Comparison of ENCODE assay signal across 8 cellular contexts in the genomic region with DNA sequence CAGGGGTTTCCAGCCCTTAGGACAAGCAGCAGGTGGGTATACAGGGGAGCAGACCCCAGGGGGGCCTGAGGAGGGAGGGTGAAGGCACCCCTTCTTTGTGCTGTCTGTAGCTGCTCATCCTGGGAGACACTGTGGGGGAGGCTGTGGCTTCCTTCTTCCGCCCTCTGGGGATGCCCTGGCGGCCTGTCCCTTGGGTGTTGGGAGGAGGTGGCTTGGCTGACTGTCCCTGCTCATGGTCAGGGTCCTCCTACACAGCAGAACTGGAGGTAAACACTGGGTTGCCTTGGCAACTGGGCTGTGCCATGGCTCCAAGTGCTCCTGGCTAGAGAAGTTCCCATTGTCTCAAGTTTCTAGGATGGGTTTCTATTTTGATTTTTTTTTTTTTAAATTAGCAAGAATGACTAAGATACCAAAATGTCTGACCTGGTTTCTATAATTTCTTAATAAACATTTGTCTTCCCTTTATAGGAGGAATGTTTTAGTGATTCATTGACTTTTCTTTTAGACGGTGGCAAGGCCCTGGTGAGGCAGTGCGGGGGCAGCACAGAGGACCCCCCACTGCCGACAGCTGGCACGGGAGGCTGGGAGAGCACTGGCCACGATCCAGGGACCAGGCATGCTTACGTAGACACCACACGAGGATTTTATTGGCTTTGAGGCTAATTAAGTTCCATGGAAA. TPM values are rescaled to one million over a fixed set of nuclear protein-coding genes. Genes with fewer than 3 reads are reported as not detected.
DNase-seq lines count a peak whose midpoint lies in the region; ATAC-seq and TF ChIP-seq lines count a peak whose summit lies in the region.

No MANE protein-coding gene starts in this region.

- peak overlapping the region; percentile 48 for H3K27ac Mint-ChIP-seq in endothelial cell (ENCODE audit: unreplicated experiment)
- H3K27ac Mint-ChIP-seq in natural killer cell: peak overlapping the region; percentile 88 to 96

- peaks cover 35% of the 10 kb centered on the region for H3K4me1 Mint-ChIP-seq in endothelial cell (ENCODE audit: unreplicated experiment)
- peaks cover 90 to 100% of the 10 kb centered on the region in 2 donors for H3K4me1 Mint-ChIP-seq in natural killer cell

- peak; percentile 36 for ATAC-seq in GM19043 (IDR thresholded peaks at IDR 0.05; ENCODE audit: low read depth, unreplicated experiment)
- peak; percentile 51 for ATAC-seq in HG03460 (IDR thresholded peaks at IDR 0.05; ENCODE audit: unreplicated experiment)
- peak; percentile 32 to 48 (median 41) for ATAC-seq in natural killer cell

- peaks cover 6% of the 10 kb centered on the region for H3K27me3 Mint-ChIP-seq in endothelial cell (ENCODE audit: unreplicated experiment)
- no peaks in the 10 kb centered on the region for H3K27me3 Mint-ChIP-seq in natural killer cell (ENCODE audit: low read depth in 2 of 2)

- no peaks in the 10 kb centered on the region for H3K9me3 Mint-ChIP-seq in endothelial cell (ENCODE audit: unreplicated experiment)
- no peaks in the 10 kb centered on the region for H3K9me3 Mint-ChIP-seq in natural killer cell

- peak overlapping the region; percentile 97 for H3K27ac ChIP-seq in C4-2B

- peak; percentile 38 for DNase-seq in T-helper 22 cell (ENCODE audit: low read depth)
- no peak for DNase-seq in endothelial cell (ENCODE audit: low spot score)
- no peak for DNase-seq in natural killer cell
- DNase-seq in GOT3 (lab: John Stamatoyannopoulos, UW): no peak
- no peak for DNase-seq in SHP77 treated with DMSO at 0.1 percent for 48 hours (lab: John Stamatoyannopoulos, UW)

- no peak for TF ChIP-seq CTCF in C4-2B (conservative IDR thresholded peaks at IDR 0.05)
- no peak for TF ChIP-seq CTCF in endothelial cell (IDR thresholded peaks at IDR 0.05; ENCODE audit: unreplicated experiment)
- TF ChIP-seq CTCF in natural killer cell (IDR thresholded peaks at IDR 0.05): no peak

- H3K36me3 Mint-ChIP-seq in endothelial cell (ENCODE audit: low read depth, unreplicated experiment) (no peaks in the 10 kb centered on the region), natural killer cell (no peaks in the 10 kb centered on the region)

- no peak overlapping the region for H3K4me3 Mint-ChIP-seq in endothelial cell (ENCODE audit: unreplicated experiment)
- H3K4me3 Mint-ChIP-seq in natural killer cell: peak overlapping the region; percentile 59

- intact Hi-C loops in natural killer cell (cut with micrococcal nuclease): loop anchor here (2.0 kb wide), 1 partner anchor 48 kb away; no protein-coding TSS in a partner anchor

RNA-seq across cellular contexts. Expression of gene KLF13, which starts 12.4 kb away (rescaled TPM):
- total RNA-seq in endothelial cell (ENCODE audit: unreplicated experiment): 45.1 TPM
- 100 to 1,000 TPM; 277 to 328 (median 300) TPM for total RNA-seq in natural killer cell
